In genomic region chr1:31575373-31576140, GRCh38 we compare ENCODE assay signal across 1 cellular context.
TF ChIP-seq lines count a peak whose summit lies in the region.

No MANE protein-coding gene starts in this region.

TF ChIP-seq in HepG2, 621 proteins besides CTCF, POLR2A, EP300 and RAD21 (continued from another document and continues in another):
- TF ChIP-seq ZBTB39 (CRISPR knock-in tag; IDR thresholded peaks at IDR 0.05) (no peak), ZNF737 (CRISPR knock-in tag; IDR thresholded peaks at IDR 0.05; ENCODE audit: borderline replicate concordance) (no peak), ZKSCAN8 (CRISPR knock-in tag; IDR thresholded peaks at IDR 0.05; ENCODE audit: borderline replicate concordance) (peak; percentile 36; the same call in 1 of the 2 replicates), NCOR1 (IDR thresholded peaks at IDR 0.05; ENCODE audit: borderline replicate concordance, low read length) (peak; percentile 82; the same call in 1 of the 2 replicates), CBFB (CRISPR knock-in tag; IDR thresholded peaks at IDR 0.05) (0 out of 2 replicates have a peak, but pooled peaks have one; percentile 7), PRDM10 (CRISPR knock-in tag; IDR thresholded peaks at IDR 0.05; ENCODE audit: low read depth) (no peak), MEIS2 (CRISPR knock-in tag; IDR thresholded peaks at IDR 0.05) (peak; percentile 68; the same call in 1 of the 2 replicates), USF2 (IDR thresholded peaks at IDR 0.05; ENCODE audit: low read depth, low read length) (no peak), USF2 (CRISPR knock-in tag; IDR thresholded peaks at IDR 0.05; ENCODE audit: borderline replicate concordance) (no peak), ZFP91 (CRISPR knock-in tag; IDR thresholded peaks at IDR 0.05; ENCODE audit: borderline replicate concordance) (no peak; the same call in 1 of the 2 replicates), ZNF382 (CRISPR knock-in tag; IDR thresholded peaks at IDR 0.05; ENCODE audit: borderline replicate concordance) (no peak), ATRX (CRISPR knock-in tag; IDR thresholded peaks at IDR 0.05; ENCODE audit: borderline replicate concordance) (no peak), PLRG1 (conservative IDR thresholded peaks at IDR 0.05) (no peak), CSRNP2 (CRISPR knock-in tag; conservative IDR thresholded peaks at IDR 0.05; ENCODE audit: low read depth) (no peak), ZNF432 (CRISPR knock-in tag; IDR thresholded peaks at IDR 0.05; ENCODE audit: borderline replicate concordance) (no peak), UBTF (CRISPR knock-in tag; IDR thresholded peaks at IDR 0.05) (peak; percentile 22), ATF2 (CRISPR knock-in tag; IDR thresholded peaks at IDR 0.05) (0 out of 2 replicates have a peak, but pooled peaks have one; percentile 31), ARHGAP35 (CRISPR knock-in tag; IDR thresholded peaks at IDR 0.05; ENCODE audit: borderline replicate concordance) (no peak), SKIL (CRISPR knock-in tag; IDR thresholded peaks at IDR 0.05; ENCODE audit: borderline replicate concordance) (peak; percentile 79), DNMT1 (CRISPR knock-in tag; IDR thresholded peaks at IDR 0.05) (no peak), DZIP1 (CRISPR knock-in tag; IDR thresholded peaks at IDR 0.05) (no peak), ISL2 (CRISPR knock-in tag; IDR thresholded peaks at IDR 0.05) (peak; percentile 84), ZFP36L2 (CRISPR knock-in tag; IDR thresholded peaks at IDR 0.05) (no peak), MAFG (CRISPR knock-in tag; IDR thresholded peaks at IDR 0.05) (no peak), RARG (CRISPR knock-in tag; IDR thresholded peaks at IDR 0.05; ENCODE audit: low read depth) (no peak), BHLHE40 (IDR thresholded peaks at IDR 0.05; ENCODE audit: low read length) (no peak), GMEB1 (CRISPR knock-in tag; IDR thresholded peaks at IDR 0.05; ENCODE audit: borderline replicate concordance) (no peak; the same call in 1 of the 2 replicates), TCF7 (IDR thresholded peaks at IDR 0.05; ENCODE audit: low read depth) (peak; percentile 75), TBX3 (IDR thresholded peaks at IDR 0.05; ENCODE audit: borderline replicate concordance) (no peak), ZNF350 (CRISPR knock-in tag; IDR thresholded peaks at IDR 0.05; ENCODE audit: borderline replicate concordance, low read depth) (no peak; the same call in 1 of the 2 replicates)
